In genomic region chr15:38620108-38620507, GRCh38 we compare ENCODE assay signal across 22 cellular contexts. TPM values are rescaled to one million over a fixed set of nuclear protein-coding genes. Genes with fewer than 3 reads are reported as not detected.
"Had no signal": no experiment of that assay in that cellular context is flagged by ENCODE, and none has a peak within 500 bp of the region (broad histone marks: within the 10 kb centered on the region; RNA-seq: fewer than 3 reads in every experiment).

No MANE protein-coding gene starts in this region.

- H3K4me2 ChIP-seq: smooth muscle cell had no signal

- DNase-seq: activated CD4-positive, alpha-beta T cell treated with anti-CD3 and anti-CD28 coated beads, Interleukin-2, amount 10 ng/mL, durations not matched to agents 24 days and 14 days; activated CD4-positive, CD25-positive, alpha-beta regulatory T cell; activated CD8-positive, alpha-beta memory T cell treated with anti-CD3 and anti-CD28 coated beads for 24 hours; activated CD8-positive, alpha-beta memory T cell treated with anti-CD3 and anti-CD28 coated beads, Interleukin-2, amount 50 U/mL, for 48 hours; activated effector memory CD4-positive, alpha-beta T cell treated with Interleukin-2 at 50 U/mL for 16 hours; activated naive CD4-positive, alpha-beta T cell treated with anti-CD3 and anti-CD28 coated beads, Interleukin-2, amount 50 U/mL, for 16 hours; activated T-cell treated with anti-CD3 and anti-CD28 coated beads, Interleukin-2, amount 50 U/mL, for 48 hours; aorta; brain microvascular endothelial cell; dermis blood vessel endothelial cell; effector memory CD4-positive, alpha-beta T cell; hippocampal formation; mammary epithelial cell; right lobe of liver; stimulated activated CD4-positive, alpha-beta T cell treated with anti-CD3 and anti-CD28 coated beads, Interleukin-4, amount 100 ng/mL, for 1 hour; stomach; T-helper 1 cell; T-helper 9 cell; testis had no signal

- H3K27me3 ChIP-seq: right lobe of liver, stomach, testis, upper lobe of left lung had no signal

- H3K4me3 Mint-ChIP-seq: activated CD4-positive, alpha-beta T cell treated with anti-CD3 and anti-CD28 coated beads, Interleukin-2, amount 10 ng/mL, durations not matched to agents 24 days and 14 days had no signal

- ATAC-seq: right lobe of liver had no signal

- H3K36me3 ChIP-seq: brain microvascular endothelial cell, prostate gland, right lobe of liver, stomach, upper lobe of left lung had no signal

- H3K9me3 Mint-ChIP-seq: activated CD4-positive, alpha-beta T cell treated with anti-CD3 and anti-CD28 coated beads, Interleukin-2, amount 10 ng/mL, durations not matched to agents 24 days and 14 days had no signal

- H3K4me1 ChIP-seq: prostate gland, right lobe of liver had no signal

- H3K4me3 ChIP-seq: prostate gland, right lobe of liver, smooth muscle cell, stomach, testis, upper lobe of left lung had no signal

- H3K27ac ChIP-seq: brain microvascular endothelial cell, prostate gland, right lobe of liver, stomach, testis, upper lobe of left lung had no signal

- H3K9me3 ChIP-seq: prostate gland, right lobe of liver, stomach, testis, upper lobe of left lung had no signal

RNA-seq across cellular contexts. Expression of gene RASGRP1, which starts 55.5 kb away (rescaled TPM):
- polyA plus RNA-seq: mammary epithelial cell had no signal
